Comparison of ENCODE assay signal across 1 cellular context in the genomic region with DNA sequence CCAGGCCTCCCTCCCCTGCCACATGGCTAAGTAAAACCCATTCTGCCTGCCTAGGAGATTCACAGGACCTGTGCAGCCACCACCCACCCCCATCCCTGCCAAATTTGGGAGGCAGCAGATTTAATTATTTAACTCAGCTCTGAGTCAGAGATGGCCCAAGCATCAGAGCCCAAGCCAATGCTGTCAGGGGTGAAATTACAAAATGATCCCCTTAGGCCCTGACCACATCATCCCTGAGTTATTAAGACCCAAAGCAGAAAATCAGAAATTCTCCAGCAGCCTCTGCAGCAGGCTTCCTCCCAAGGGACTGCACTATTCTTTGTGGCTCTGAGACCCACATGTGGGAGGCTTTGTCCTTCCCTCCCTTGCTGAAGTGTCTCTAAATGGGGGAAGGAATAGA.
TF ChIP-seq lines count a peak whose summit lies in the region.

No MANE protein-coding gene starts in this region.

TF ChIP-seq in H1, 55 proteins besides CTCF, POLR2A, EP300 and RAD21 (continued from another document):
- TF ChIP-seq EZH2 (IDR thresholded peaks at IDR 0.05; ENCODE audit: low read depth, low read length, severe bottlenecking) (no peak), FOSL1 (IDR thresholded peaks at IDR 0.05; ENCODE audit: insufficient read depth, low read depth, low read length) (no peak), ASH2L (IDR thresholded peaks at IDR 0.05; ENCODE audit: low read length) (no peak), CBX5 (IDR thresholded peaks at IDR 0.05; ENCODE audit: low read depth, low read length) (no peak)
